Comparison of ENCODE assay signal across 8 cellular contexts in genomic region chr14:102316048-102316745, GRCh38. TPM values are rescaled to one million over a fixed set of nuclear protein-coding genes. Genes with fewer than 3 reads are reported as not detected.
DNase-seq lines count a peak whose midpoint lies in the region; ATAC-seq and TF ChIP-seq lines count a peak whose summit lies in the region.

No MANE protein-coding gene starts in this region.

- H3K27ac ChIP-seq in VCaP, result peak overlapping the region; percentile 90
- H3K27ac ChIP-seq in esophagus squamous epithelium, result peak overlapping the region; percentile 41 to 90 (median 80)
- peak overlapping the region; percentile 76 for H3K27ac ChIP-seq in parathyroid adenoma

- no peak for TF ChIP-seq POLR2A in esophagus squamous epithelium (IDR thresholded peaks at IDR 0.05)

- H3K9me3 ChIP-seq in esophagus squamous epithelium (no peaks in the 10 kb centered on the region), parathyroid adenoma (ENCODE audit: control insufficient read depth, low read length) (no peaks in the 10 kb centered on the region)

- H2AFZ ChIP-seq in parathyroid adenoma, result peak overlapping the region; percentile 77

- no peaks in the 10 kb centered on the region for H3K36me3 ChIP-seq in esophagus squamous epithelium
- no peaks in the 10 kb centered on the region for H3K36me3 ChIP-seq in parathyroid adenoma (ENCODE audit: control insufficient read depth, insufficient read depth, low read length)

- peak overlapping the region; percentile 88 for H3K4me2 ChIP-seq in parathyroid adenoma (ENCODE audit: low read length)

- TF ChIP-seq CTCF in VCaP (conservative IDR thresholded peaks at IDR 0.05), result no peak
- no peak for TF ChIP-seq CTCF in esophagus squamous epithelium (IDR thresholded peaks at IDR 0.05)
- TF ChIP-seq CTCF in parathyroid adenoma (IDR thresholded peaks at IDR 0.05), result no peak

- H3K4me1 ChIP-seq in esophagus squamous epithelium, result peaks cover 13 to 63% (median 23%) of the 10 kb centered on the region in 3 donors
- peaks cover 21% of the 10 kb centered on the region for H3K4me1 ChIP-seq in parathyroid adenoma

- no peak overlapping the region for H3K9ac ChIP-seq in parathyroid adenoma

- DNase-seq in DMS 273 treated with DMSO at 0.1 percent for 48 hours (lab: John Stamatoyannopoulos, UW) (peak; percentile 29), LHCN-M2 (ENCODE audit: low read depth) (peak; percentile 79), esophagus squamous epithelium (lab: John Stamatoyannopoulos, UW) (no peak), GM19240 (ENCODE audit: insufficient read length, low spot score) (no peak), cortex of kidney (lab: John Stamatoyannopoulos, UW) (no peak)

- H3K27me3 ChIP-seq in esophagus squamous epithelium (no peaks in the 10 kb centered on the region), parathyroid adenoma (ENCODE audit: control insufficient read depth, insufficient read depth, low read length) (no peaks in the 10 kb centered on the region)

- H3K4me3 ChIP-seq in esophagus squamous epithelium (peak overlapping the region; percentile 37 to 67 (median 60)), parathyroid adenoma (ENCODE audit: low read depth, low read length) (peak overlapping the region; percentile 55)

- ATAC-seq in GM18519 (IDR thresholded peaks at IDR 0.05; ENCODE audit: low FRiP score, unreplicated experiment), result no peak

- no peaks in the 10 kb centered on the region for H3K79me2 ChIP-seq in parathyroid adenoma

- intact Hi-C loops in esophagus squamous epithelium (cut with DNase I), result no loop called here

- 12 to 17% methylated on average over 13 to 14 of the region's 14 CpGs for WGBS in esophagus squamous epithelium, 2 donors

RNA-seq across cellular contexts. Expression of gene ZNF839, which starts 3.3 kb away (rescaled TPM):
- total RNA-seq in LHCN-M2 (2014; rRNA removed), result 9.0 and 10.3 TPM in 2 replicates
- 4.4 TPM for polyA plus RNA-seq in LHCN-M2 (2012)
- 1 to 10 TPM; 4.7 to 7.2 (median 6.1) TPM for total RNA-seq in esophagus squamous epithelium

RNA-seq across cellular contexts. Expression of gene MOK, which starts 11.2 kb away (rescaled TPM):
- total RNA-seq in LHCN-M2 (2014; rRNA removed) (33.9 and 37.6 TPM in 2 replicates), esophagus squamous epithelium (1 to 10 TPM; 6.2 to 8.3 (median 6.4) TPM)
- polyA plus RNA-seq in LHCN-M2 (2012), result 49.4 TPM

RNA-seq across cellular contexts. Expression of gene CINP, which starts 46.5 kb away (rescaled TPM):
- 48.4 and 64.4 TPM in 2 replicates for total RNA-seq in LHCN-M2 (2014; rRNA removed)
- polyA plus RNA-seq in LHCN-M2 (2012), result 50.5 TPM
- 10 to 100 TPM; 23.2 to 42.4 (median 38.0) TPM for total RNA-seq in esophagus squamous epithelium

RNA-seq across cellular contexts. Expression of gene TECPR2, which starts 46.5 kb away (rescaled TPM):
- total RNA-seq in LHCN-M2 (2014; rRNA removed) (20.4 and 21.7 TPM in 2 replicates), esophagus squamous epithelium (10 to 100 TPM in 3 of 4 donors, 1 to 10 TPM in 1; 5.4 to 18.1 (median 12.9) TPM)
- polyA plus RNA-seq in LHCN-M2 (2012), result 8.9 TPM

Comparison
In these comparisons a context has a peak if more than half of its experiments do, and no peak if none do; other contexts are left out.
1. DNase-seq: peak in DMS 273 treated with DMSO at 0.1 percent for 48 hours (single experiment) and LHCN-M2 (single experiment); none in esophagus squamous epithelium (single experiment), GM19240 (single experiment) and cortex of kidney (single experiment).
2. Peak in every context shown above with its lines, with median percentiles within 50 percentile points of each other: H3K27ac ChIP-seq.